In the genomic region with DNA sequence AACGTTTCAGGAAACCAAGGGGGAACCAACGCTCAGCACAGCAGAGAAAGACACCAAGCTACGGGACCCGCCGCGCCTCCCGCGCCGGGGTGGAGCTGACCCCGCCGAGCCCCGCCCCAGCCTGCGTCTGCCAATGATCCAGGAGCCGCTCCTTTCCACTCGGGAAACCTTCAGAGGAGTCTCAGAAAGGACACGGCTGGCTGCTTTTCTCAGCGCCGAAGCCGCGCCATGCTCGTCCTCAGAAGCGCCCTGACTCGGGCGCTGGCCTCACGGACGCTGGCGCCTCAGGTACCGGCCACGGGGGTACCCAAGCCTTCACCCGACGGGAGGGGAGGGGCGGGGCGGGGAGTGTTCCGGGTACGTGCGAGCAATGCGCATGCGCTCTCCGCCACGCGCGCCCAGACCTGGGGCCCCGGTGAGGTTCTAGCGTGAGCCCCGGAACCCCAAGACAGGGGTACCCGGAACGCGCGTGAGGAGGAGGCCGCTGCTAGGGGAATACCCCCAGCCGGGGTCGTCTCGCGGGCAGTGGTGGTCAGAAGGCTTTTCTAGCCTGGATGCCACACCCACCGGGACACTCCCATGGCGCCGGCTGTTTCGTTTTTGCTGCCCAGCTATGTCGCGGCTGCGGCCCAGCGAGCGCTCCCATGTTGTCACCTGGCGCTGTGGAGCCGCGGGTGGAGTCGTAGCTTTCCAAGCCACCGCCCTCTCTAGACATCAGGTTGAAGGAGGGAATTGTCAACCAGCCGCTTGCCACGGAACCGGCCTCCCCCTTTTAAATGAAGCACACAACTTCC, we compare ENCODE assay signal across 8 cellular contexts. TPM values are rescaled to one million over a fixed set of nuclear protein-coding genes. Genes with fewer than 3 reads are reported as not detected.
DNase-seq lines count a peak whose midpoint lies in the region; ATAC-seq and TF ChIP-seq lines count a peak whose summit lies in the region.

Gene NIPSNAP3A (plus strand): TSS at position 119 of the 794 bp plus-strand sequence. CDS start 110 bp downstream, at position 229.

- no peaks in the 10 kb centered on the region for H3K9me3 ChIP-seq in HUES48 (ENCODE audit: control insufficient read depth, insufficient read depth, low read length)

- peak within 1 kb of the TSS; percentile 52 for H3K9ac ChIP-seq in HUES48 (ENCODE audit: low read depth, low read length)

- peaks cover 9% of the 10 kb centered on the region for H3K4me1 ChIP-seq in HUES48 (ENCODE audit: control insufficient read depth, insufficient read depth, low read length)

- DNase-seq in DMS 273 (lab: John Stamatoyannopoulos, UW; ENCODE audit: unreplicated experiment) (peak; percentile 90), OCI-M2 (lab: John Stamatoyannopoulos, UW; ENCODE audit: unreplicated experiment) (peak; percentile 33), activated T-cell treated with anti-CD3 and anti-CD28 coated beads for 4 hours (peak; percentile 77), epithelial cell of esophagus (ENCODE audit: low read depth) (peak; percentile 78), mucosa of gallbladder (ENCODE audit: low spot score) (peak; percentile 86)
- DNase-seq in stimulated activated CD8-positive, alpha-beta memory T cell treated with anti-CD3 and anti-CD28 coated beads, Interleukin-4, amount 100 ng/mL, for 24 hours (ENCODE audit: low read depth), result peak; percentile 82

- H3K27me3 ChIP-seq in HUES48 (ENCODE audit: control insufficient read depth, insufficient read depth, low read length), result no peaks in the 10 kb centered on the region

- ATAC-seq in GM21423 (IDR thresholded peaks at IDR 0.05; ENCODE audit: unreplicated experiment), result peak; percentile 85

- no peak for TF ChIP-seq CTCF in epithelial cell of esophagus (IDR thresholded peaks at IDR 0.05; ENCODE audit: insufficient read depth, low read depth, low read length, missing control alignments)

- peak within 1 kb of the TSS; percentile 48 for H3K27ac ChIP-seq in HUES48 (ENCODE audit: low read depth, low read length)

- H3K36me3 ChIP-seq in HUES48 (ENCODE audit: control insufficient read depth, insufficient read depth, low read length), result peaks cover 4% of the 10 kb centered on the region; the same call in 1 of the 2 replicates

- H3K4me3 ChIP-seq in HUES48 (ENCODE audit: low read depth, low read length) (peak within 1 kb of the TSS; percentile 89), epithelial cell of esophagus (ENCODE audit: low read length) (peak within 1 kb of the TSS; percentile 78)

RNA-seq across cellular contexts. Expression of gene NIPSNAP3A, which starts in this region (rescaled TPM):
- 19.5 TPM for total RNA-seq in mucosa of gallbladder

Comparison
In these comparisons a context has a peak if more than half of its experiments do, and no peak if none do; other contexts are left out.
1. Peak in every context shown above with its lines: DNase-seq, ATAC-seq, H3K4me3 ChIP-seq and H3K27ac ChIP-seq.
2. DNase-seq: peak in every context shown above with its lines; median percentile 90 in DMS 273; 86 in mucosa of gallbladder; 82 in stimulated activated CD8-positive, alpha-beta memory T cell treated with anti-CD3 and anti-CD28 coated beads, Interleukin-4, amount 100 ng/mL, for 24 hours; 78 in epithelial cell of esophagus; 77 in activated T-cell treated with anti-CD3 and anti-CD28 coated beads for 4 hours; 33 in OCI-M2.